In genomic region chr10:110679633-110680472, GRCh38 we compare ENCODE assay signal across 19 cellular contexts. TPM values are rescaled to one million over a fixed set of nuclear protein-coding genes. Genes with fewer than 3 reads are reported as not detected.
DNase-seq lines count a peak whose midpoint lies in the region; ATAC-seq and TF ChIP-seq lines count a peak whose summit lies in the region.
"Had no signal": no experiment of that assay in that cellular context is flagged by ENCODE, and none has a peak within 500 bp of the region (broad histone marks: within the 10 kb centered on the region; RNA-seq: fewer than 3 reads in every experiment).

No MANE protein-coding gene starts in this region.

- ATAC-seq in Right ventricle myocardium inferior: peak; percentile 68
- ATAC-seq in SK-N-SH treated with all-trans-retinoic acid at 6 μM for 48 hours: peak; percentile 47; the same call in 2 of the 3 replicates
- ATAC-seq in left ventricle myocardium superior: peak; percentile 78
- ATAC-seq in HG02938 (IDR thresholded peaks at IDR 0.05; ENCODE audit: unreplicated experiment): no peak
- no peak for ATAC-seq in esophagus mucosa
- ATAC-seq: CD8-positive, alpha-beta T cell; foreskin keratinocyte; naive thymus-derived CD4-positive, alpha-beta T cell; stimulated activated naive CD8-positive, alpha-beta T cell treated with anti-CD3 and anti-CD28 coated beads, Interleukin-15, amount 100 ng/mL, for 72 hours had no signal

- intact Hi-C loops in Right ventricle myocardium inferior (cut with DNase I): loop anchor here (2.0 to 10.0 kb wide), 2 partner anchors 65 to 69 kb away; no protein-coding TSS in a partner anchor
- intact Hi-C loops in cardiac septum (cut with DNase I): loop anchor here (5.0 kb wide), 1 partner anchor 68 kb away; no protein-coding TSS in a partner anchor
- intact Hi-C loops in left ventricle myocardium superior (cut with micrococcal nuclease): no loop called here

- no peak for DNase-seq in Right ventricle myocardium inferior (ENCODE audit: missing footprints)
- DNase-seq in cardiac septum (ENCODE audit: low spot score): no peak
- DNase-seq in left ventricle myocardium superior: peak; percentile 65
- DNase-seq in amniotic stem cell (lab: John Stamatoyannopoulos, UW): no peak
- DNase-seq in OCI-M2 (lab: John Stamatoyannopoulos, UW; ENCODE audit: unreplicated experiment): no peak
- DNase-seq: CD8-positive, alpha-beta T cell; foreskin keratinocyte; lower lobe of right lung; naive thymus-derived CD4-positive, alpha-beta T cell; NCI-H187; NCI-H774; RPMI8226; stimulated activated naive CD8-positive, alpha-beta T cell treated with anti-CD3 and anti-CD28 coated beads, Interleukin-15, amount 100 ng/mL, for 72 hours; T-helper 2 cell; uterus had no signal

TF ChIP-seq in SK-N-SH treated with all-trans-retinoic acid at 6 μM for 48 hours, 23 proteins besides CTCF, POLR2A, EP300 and RAD21:
- TF ChIP-seq PATZ1 (CRISPR knock-in tag; IDR thresholded peaks at IDR 0.05; ENCODE audit: borderline replicate concordance) (no peak), ZFP3 (CRISPR knock-in tag; IDR thresholded peaks at IDR 0.05) (no peak), ZNF70 (CRISPR knock-in tag; IDR thresholded peaks at IDR 0.05) (no peak), ARNTL (CRISPR knock-in tag; IDR thresholded peaks at IDR 0.05; ENCODE audit: borderline replicate concordance, low read depth) (no peak), BACH2 (CRISPR knock-in tag; IDR thresholded peaks at IDR 0.05; ENCODE audit: borderline replicate concordance) (no peak), PPARA (CRISPR knock-in tag; IDR thresholded peaks at IDR 0.05; ENCODE audit: borderline replicate concordance) (no peak), ZC3H10 (CRISPR knock-in tag; IDR thresholded peaks at IDR 0.05) (no peak), ESRRG (CRISPR knock-in tag; IDR thresholded peaks at IDR 0.05) (no peak), TCF4 (CRISPR knock-in tag; IDR thresholded peaks at IDR 0.05; ENCODE audit: borderline replicate concordance) (no peak), RARB (CRISPR knock-in tag; IDR thresholded peaks at IDR 0.05) (no peak), SNAI2 (CRISPR knock-in tag; IDR thresholded peaks at IDR 0.05) (no peak), CREB5 (CRISPR knock-in tag; IDR thresholded peaks at IDR 0.05; ENCODE audit: low read depth) (no peak), TOX (CRISPR knock-in tag; IDR thresholded peaks at IDR 0.05; ENCODE audit: borderline replicate concordance) (no peak), POU6F1 (CRISPR knock-in tag; IDR thresholded peaks at IDR 0.05; ENCODE audit: borderline replicate concordance, low read depth) (no peak), CSRNP3 (CRISPR knock-in tag; IDR thresholded peaks at IDR 0.05) (no peak), OSR1 (CRISPR knock-in tag; IDR thresholded peaks at IDR 0.05) (no peak)

RNA-seq across cellular contexts. Expression of gene RBM20, which starts 35.7 kb away (rescaled TPM):
- 103 TPM for total RNA-seq in Right ventricle myocardium inferior
- total RNA-seq in cardiac septum: 105 TPM
- total RNA-seq in left ventricle myocardium superior: 114 TPM
- 3.1 TPM for total RNA-seq in esophagus mucosa
- total RNA-seq: endothelial cell of umbilical vein, foreskin keratinocyte had no signal

Comparison
In these comparisons a context has a peak if more than half of its experiments do, and no peak if none do; other contexts are left out.
1. ATAC-seq: peak in Right ventricle myocardium inferior (single experiment), SK-N-SH treated with all-trans-retinoic acid at 6 μM for 48 hours (single experiment) and left ventricle myocardium superior (single experiment); none in HG02938 (single experiment) and esophagus mucosa (single experiment).
2. RNA of gene RBM20, which starts 35.7 kb away (total RNA-seq): 114 TPM in left ventricle myocardium superior (single experiment), 105 TPM in cardiac septum (single experiment) and 103 TPM in Right ventricle myocardium inferior (single experiment); 3.1 TPM in esophagus mucosa (single experiment); every median in the first group is over 10 times any median in the second.